15 cellular contexts compared by ENCODE assay signal in genomic region chr7:85457911-85458310, GRCh38.
DNase-seq lines count a peak whose midpoint lies in the region; ATAC-seq and TF ChIP-seq lines count a peak whose summit lies in the region.
"Had no signal": no experiment of that assay in that cellular context is flagged by ENCODE, and none has a peak within 500 bp of the region (broad histone marks: within the 10 kb centered on the region; RNA-seq: fewer than 3 reads in every experiment).

No MANE protein-coding gene starts in this region.

- no peak overlapping the region for H2BK20ac ChIP-seq in IMR-90 (ENCODE audit: low read depth, low read length)

- no peaks in the 10 kb centered on the region for H3K9me1 ChIP-seq in IMR-90 (ENCODE audit: insufficient read depth, low read length)

- H3K4me1 ChIP-seq in IMR-90 (ENCODE audit: control insufficient read depth, insufficient read depth, low read length) (peaks cover 2% of the 10 kb centered on the region; the same call in 1 of the 2 replicates), esophagus muscularis mucosa (peaks cover 0 to 4% (median 0%) of the 10 kb centered on the region in 4 donors)
- H3K4me1 ChIP-seq: A549, BE2C had no signal

- ATAC-seq in IMR-90 (ENCODE audit: low read depth) (no peak), GM21526 (IDR thresholded peaks at IDR 0.05; ENCODE audit: low FRiP score, unreplicated experiment) (no peak)
- ATAC-seq: A549 had no signal

- no peaks in the 10 kb centered on the region for H3K79me1 ChIP-seq in IMR-90 (ENCODE audit: low read depth in 1 of 2, low read length in 2 of 2)

- H4K5ac ChIP-seq in IMR-90 (ENCODE audit: low read depth, low read length) = no peak overlapping the region

- H3K18ac ChIP-seq in IMR-90 (ENCODE audit: low read depth, low read length) = no peak overlapping the region

- no peak for TF ChIP-seq EP300 in esophagus muscularis mucosa (IDR thresholded peaks at IDR 0.05)

- DNase-seq in IMR-90 (no peak), amniotic epithelial cell (ENCODE audit: low read depth) (peak; percentile 81), iPS-NIHi7 (ENCODE audit: extremely low spot score) (peak; percentile 7), retinal pigment epithelial cell (ENCODE audit: low read depth) (peak; percentile 9), esophagus muscularis mucosa (ENCODE audit: extremely low spot score) (no peak), NCI-H446 treated with DMSO at 0.1 percent for 48 hours (lab: John Stamatoyannopoulos, UW) (no peak)
- DNase-seq: BE2C; CD4-positive, alpha-beta memory T cell; DMS153; DND-41; GM23248; H9 had no signal

- no peaks in the 10 kb centered on the region for H4K20me1 ChIP-seq in IMR-90 (ENCODE audit: insufficient read depth, low read length)

- H3K14ac ChIP-seq in IMR-90 (replicated peaks; ENCODE audit: low read depth, low read length) = no peak overlapping the region

- no TSS peak for BruUV-seq in IMR-90 (replicated peaks; lab: Mats Ljungman, UMichigan)

- H3K4ac ChIP-seq in IMR-90 (ENCODE audit: low read depth, low read length) = no peak overlapping the region

- H2AFZ ChIP-seq in IMR-90 (replicated peaks; ENCODE audit: low read length, poor library complexity) = no peak overlapping the region
- H2AFZ ChIP-seq: GM23248 had no signal

- H2AK5ac ChIP-seq in IMR-90 (ENCODE audit: low read depth, low read length) = no peak overlapping the region

- TF ChIP-seq CTCF in IMR-90 (conservative IDR thresholded peaks at IDR 0.05; ENCODE audit: low read depth, low read length) (no peak), retinal pigment epithelial cell (conservative IDR thresholded peaks at IDR 0.05; ENCODE audit: low read depth, low read length) (no peak), esophagus muscularis mucosa (IDR thresholded peaks at IDR 0.05) (no peak)

- no peak overlapping the region for H3K9ac ChIP-seq in IMR-90 (ENCODE audit: low read depth, low read length)
- H3K9ac ChIP-seq: GM23248 had no signal

- no peak overlapping the region for H2BK15ac ChIP-seq in IMR-90 (ENCODE audit: low read depth, low read length)

- H2BK120ac ChIP-seq in IMR-90 (ENCODE audit: low read depth, low read length) = no peak overlapping the region

- H2BK5ac ChIP-seq in IMR-90 (ENCODE audit: low read depth, low read length, poor library complexity, severe bottlenecking) = no peak overlapping the region

- no peaks in the 10 kb centered on the region for H3K9me3 ChIP-seq in IMR-90 (ENCODE audit: control insufficient read depth, insufficient read depth, low read length)
- no peaks in the 10 kb centered on the region for H3K9me3 ChIP-seq in esophagus muscularis mucosa
- H3K9me3 ChIP-seq: A549, BE2C had no signal

- H3K56ac ChIP-seq in IMR-90 (ENCODE audit: extremely low read depth, insufficient read depth, low read length) = no peak overlapping the region

- no peak overlapping the region for H3K23ac ChIP-seq in IMR-90 (ENCODE audit: low read depth, low read length)

- H4K91ac ChIP-seq in IMR-90 (ENCODE audit: insufficient read depth, low read depth, low read length) = no peak overlapping the region

- H2AK9ac ChIP-seq in IMR-90 (replicated peaks; ENCODE audit: low read depth, low read length, poor library complexity) = no peak overlapping the region

- H4K8ac ChIP-seq in IMR-90 (ENCODE audit: low read depth in 2 of 2, low read length in 2 of 2) = no peak overlapping the region

- no peak overlapping the region for H3K4me2 ChIP-seq in IMR-90 (ENCODE audit: low read depth, low read length)
- H3K4me2 ChIP-seq: A549 had no signal

- WGBS in IMR-90 (ENCODE audit: extremely low coverage in 2 of 2, insufficient read length in 1 of 2), 2 experiments = no CpG with 5 or more reads among the region's 4 CpGs
- WGBS in esophagus muscularis mucosa = 61% methylated on average over 4 of the region's 4 CpGs

- TF ChIP-seq POLR2A in IMR-90 (IDR thresholded peaks at IDR 0.05; ENCODE audit: low read depth, low read length) (no peak), esophagus muscularis mucosa (IDR thresholded peaks at IDR 0.05; ENCODE audit: low read depth) (no peak)

- POLR2A ChIA-PET in IMR-90 (lab: Charles Lee; ENCODE audit: unreplicated experiment) = no interaction called here

- CTCF ChIA-PET in IMR-90 (lab: Yijun Ruan, JAX) = no interaction called here

- H3K4me3 ChIP-seq in IMR-90 (ENCODE audit: insufficient read depth, low read depth, low read length) (no peak overlapping the region), retinal pigment epithelial cell (ENCODE audit: low read length) (no peak overlapping the region), esophagus muscularis mucosa (no peak overlapping the region)
- H3K4me3 ChIP-seq: A549, GM23248 had no signal

- H3K27ac ChIP-seq in IMR-90 (ENCODE audit: insufficient read depth, low read length) (no peak overlapping the region), esophagus muscularis mucosa (replicated peaks in 1 of 4) (no peak overlapping the region)
- H3K27ac ChIP-seq: A549, C4-2B, GM23248 had no signal

- dilution Hi-C loops in IMR-90 (cut with HindIII; ENCODE audit: low sequenced_read_pairs, unreplicated experiment) = no loop called here

- TF ChIP-seq RAD21 in IMR-90 (IDR thresholded peaks at IDR 0.05; ENCODE audit: low read length) = no peak

- in situ Hi-C loops in IMR-90 (cut with MboI; ENCODE audit: low sequenced_read_pairs) = no loop called here

- intact Hi-C loops in IMR-90 (cut with micrococcal nuclease) = no loop called here
- intact Hi-C loops in esophagus muscularis mucosa (cut with DNase I) = no loop called here

- H3K36me3 ChIP-seq in IMR-90 (ENCODE audit: control insufficient read depth, insufficient read depth, low read length) = no peaks in the 10 kb centered on the region
- H3K36me3 ChIP-seq in esophagus muscularis mucosa = no peaks in the 10 kb centered on the region
- H3K36me3 ChIP-seq: BE2C had no signal

- no peaks in the 10 kb centered on the region; the same call in 1 of the 2 replicates for H3K27me3 ChIP-seq in IMR-90 (ENCODE audit: control insufficient read depth, insufficient read depth, low read length)
- H3K27me3 ChIP-seq in esophagus muscularis mucosa = no peaks in the 10 kb centered on the region
- H3K27me3 ChIP-seq: BE2C had no signal

TF ChIP-seq in IMR-90, 13 proteins besides CTCF, POLR2A, EP300 and RAD21:
- no peak for TF ChIP-seq MAFK (IDR thresholded peaks at IDR 0.05; ENCODE audit: low read depth, low read length)
- 0 out of 2 replicates have a peak, but pooled peaks have one; percentile 8 for TF ChIP-seq CEBPB (IDR thresholded peaks at IDR 0.05; ENCODE audit: low read depth, low read length)

Comparison
In these comparisons a context has a peak if more than half of its experiments do, and no peak if none do; other contexts are left out.
1. DNase-seq: peak in amniotic epithelial cell (single experiment), iPS-NIHi7 (single experiment) and retinal pigment epithelial cell (single experiment); none in IMR-90 (single experiment), esophagus muscularis mucosa (single experiment) and NCI-H446 treated with DMSO at 0.1 percent for 48 hours (single experiment).